In the genomic region with DNA sequence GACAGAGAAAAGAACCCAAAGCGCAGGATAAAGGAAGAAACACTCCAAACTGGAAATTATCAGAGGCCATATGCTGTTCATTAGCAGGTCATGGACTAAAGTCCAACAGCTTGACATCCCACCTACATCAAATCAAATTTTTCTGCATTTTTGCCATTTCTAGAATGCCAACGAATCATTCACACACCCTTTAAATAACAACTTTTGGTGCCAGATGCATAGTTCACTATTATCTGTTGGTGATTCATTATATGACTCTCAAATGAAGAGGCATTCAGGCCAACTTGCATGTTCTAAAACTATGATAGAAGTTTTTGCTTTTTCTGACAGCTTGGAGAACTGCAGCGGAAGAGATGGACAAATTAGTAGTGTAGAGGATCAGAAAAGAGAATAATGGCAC, we compare ENCODE assay signal across 1 cellular context.
TF ChIP-seq lines count a peak whose summit lies in the region.

No MANE protein-coding gene starts in this region.

TF ChIP-seq in SK-N-SH treated with all-trans-retinoic acid at 6 μM for 48 hours, 23 proteins besides CTCF, POLR2A, EP300 and RAD21 (continued from another document):
- no peak for TF ChIP-seq GLIS3 (CRISPR knock-in tag; IDR thresholded peaks at IDR 0.05)
- TF ChIP-seq TOX (CRISPR knock-in tag; IDR thresholded peaks at IDR 0.05; ENCODE audit: borderline replicate concordance): no peak
- TF ChIP-seq RARB (CRISPR knock-in tag; IDR thresholded peaks at IDR 0.05): no peak
- no peak for TF ChIP-seq PPARA (CRISPR knock-in tag; IDR thresholded peaks at IDR 0.05; ENCODE audit: borderline replicate concordance)
- no peak for TF ChIP-seq ESRRG (CRISPR knock-in tag; IDR thresholded peaks at IDR 0.05)
- no peak for TF ChIP-seq SNAI2 (CRISPR knock-in tag; IDR thresholded peaks at IDR 0.05)
- TF ChIP-seq, protein P1, sequence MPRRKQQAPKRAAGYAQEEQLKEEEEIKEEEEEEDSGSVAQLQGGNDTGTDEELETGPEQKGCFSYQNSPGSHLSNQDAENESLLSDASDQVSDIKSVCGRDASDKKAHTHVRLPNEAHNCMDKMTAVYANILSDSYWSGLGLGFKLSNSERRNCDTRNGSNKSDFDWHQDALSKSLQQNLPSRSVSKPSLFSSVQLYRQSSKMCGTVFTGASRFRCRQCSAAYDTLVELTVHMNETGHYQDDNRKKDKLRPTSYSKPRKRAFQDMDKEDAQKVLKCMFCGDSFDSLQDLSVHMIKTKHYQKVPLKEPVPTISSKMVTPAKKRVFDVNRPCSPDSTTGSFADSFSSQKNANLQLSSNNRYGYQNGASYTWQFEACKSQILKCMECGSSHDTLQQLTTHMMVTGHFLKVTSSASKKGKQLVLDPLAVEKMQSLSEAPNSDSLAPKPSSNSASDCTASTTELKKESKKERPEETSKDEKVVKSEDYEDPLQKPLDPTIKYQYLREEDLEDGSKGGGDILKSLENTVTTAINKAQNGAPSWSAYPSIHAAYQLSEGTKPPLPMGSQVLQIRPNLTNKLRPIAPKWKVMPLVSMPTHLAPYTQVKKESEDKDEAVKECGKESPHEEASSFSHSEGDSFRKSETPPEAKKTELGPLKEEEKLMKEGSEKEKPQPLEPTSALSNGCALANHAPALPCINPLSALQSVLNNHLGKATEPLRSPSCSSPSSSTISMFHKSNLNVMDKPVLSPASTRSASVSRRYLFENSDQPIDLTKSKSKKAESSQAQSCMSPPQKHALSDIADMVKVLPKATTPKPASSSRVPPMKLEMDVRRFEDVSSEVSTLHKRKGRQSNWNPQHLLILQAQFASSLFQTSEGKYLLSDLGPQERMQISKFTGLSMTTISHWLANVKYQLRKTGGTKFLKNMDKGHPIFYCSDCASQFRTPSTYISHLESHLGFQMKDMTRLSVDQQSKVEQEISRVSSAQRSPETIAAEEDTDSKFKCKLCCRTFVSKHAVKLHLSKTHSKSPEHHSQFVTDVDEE (CRISPR knock-in tag; IDR thresholded peaks at IDR 0.05): no peak
- TF ChIP-seq ZNF8 (CRISPR knock-in tag; IDR thresholded peaks at IDR 0.05): no peak
- no peak for TF ChIP-seq BACH2 (CRISPR knock-in tag; IDR thresholded peaks at IDR 0.05; ENCODE audit: borderline replicate concordance)
- TF ChIP-seq ISL1 (CRISPR knock-in tag; IDR thresholded peaks at IDR 0.05): no peak
